28 cellular contexts compared by ENCODE assay signal in the genomic region with DNA sequence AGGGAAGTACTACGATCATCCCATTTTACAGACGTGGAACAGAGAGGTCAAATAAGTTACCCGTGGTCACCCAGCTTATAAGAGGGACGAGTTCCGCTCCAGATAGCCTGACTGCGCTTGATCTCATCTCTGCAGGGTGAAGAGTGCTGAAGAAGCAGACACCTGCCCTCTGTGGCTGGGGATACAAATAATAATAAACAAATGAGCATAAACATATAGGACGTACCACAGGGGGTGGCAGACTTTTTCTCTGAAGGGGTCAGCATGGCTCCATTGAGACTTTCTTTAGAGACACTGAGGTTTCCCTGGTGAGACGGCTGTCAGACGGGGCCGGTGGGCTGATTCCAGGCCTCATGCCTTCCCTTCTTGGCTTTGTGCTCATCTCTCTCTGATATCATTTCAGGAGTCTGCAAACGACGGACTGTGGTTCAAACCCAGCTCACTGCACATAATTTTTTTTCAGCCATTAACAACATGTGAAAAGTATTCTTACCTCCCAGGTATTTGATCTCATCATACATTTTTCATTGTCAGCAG. TPM values are rescaled to one million over a fixed set of nuclear protein-coding genes. Genes with fewer than 3 reads are reported as not detected.
"Had no signal": no experiment of that assay in that cellular context is flagged by ENCODE, and none has a peak within 500 bp of the region (broad histone marks: within the 10 kb centered on the region; RNA-seq: fewer than 3 reads in every experiment).

No MANE protein-coding gene starts in this region.

- DNase-seq: activated CD4-positive, alpha-beta T cell treated with anti-CD3 and anti-CD28 coated beads for 36 hours; activated CD4-positive, alpha-beta T cell treated with anti-CD3 and anti-CD28 coated beads, Interleukin-2, amount 10 ng/mL, durations not matched to agents 24 days and 14 days; activated CD4-positive, CD25-positive, alpha-beta regulatory T cell; activated CD4-positive, CD25-positive, alpha-beta regulatory T cell treated with anti-CD3 and anti-CD28 coated beads, Interleukin-2, amount 50 U/mL, for 72 hours; activated CD8-positive, alpha-beta T cell treated with anti-CD3 and anti-CD28 coated beads for 36 hours; activated effector memory CD4-positive, alpha-beta T cell treated with anti-CD3 and anti-CD28 coated beads, Interleukin-2, amount 50 U/mL, for 16 hours; activated naive CD4-positive, alpha-beta T cell treated with anti-CD3 and anti-CD28 coated beads for 36 hours; activated T-cell treated with anti-CD3 and anti-CD28 coated beads, Interleukin-2, amount 50 U/mL, for 1 hour; amniotic stem cell; anterior cingulate cortex; brain microvascular endothelial cell; dorsolateral prefrontal cortex; effector memory CD4-positive, alpha-beta T cell; endodermal cell; foreskin fibroblast; heart left ventricle; SW 1271; T-cell had no signal

- H3K36me3 ChIP-seq: brain microvascular endothelial cell, heart left ventricle had no signal

- ATAC-seq: activated CD4-positive, alpha-beta T cell treated with anti-CD3 and anti-CD28 coated beads for 36 hours; activated CD8-positive, alpha-beta T cell treated with anti-CD3 and anti-CD28 coated beads for 36 hours; esophagus mucosa; heart left ventricle; T-cell had no signal

- H3K4me3 ChIP-seq: coronary artery, dorsolateral prefrontal cortex, heart left ventricle had no signal

- H3K9me3 Mint-ChIP-seq: activated CD8-positive, alpha-beta T cell treated with anti-CD3 and anti-CD28 coated beads for 36 hours; activated naive CD4-positive, alpha-beta T cell treated with anti-CD3 and anti-CD28 coated beads for 36 hours; activated T-helper 1 cell treated with anti-CD3 and anti-CD28 coated beads, Interleukin-12 subunit alpha, Interleukin-12 subunit beta, Interleukin-2, Interleukin-4 antibody, amounts not matched to agents 30 ng/mL and 10 ng/mL and 1 ng/mL, durations not matched to agents 14 hours and 24 hours and 36 hours; activated T-helper 2 cell treated with anti-CD3 and anti-CD28 coated beads, Interferon-gamma antibody, Interleukin-2, Interleukin-4, amounts not matched to agents 10 μg/mL and 5 μg/mL and 100 μg/mL, durations not matched to agents 14 hours and 24 hours and 36 hours; central memory CD8-positive, alpha-beta T cell; dendritic cell treated with granulocyte-macrophage colony-stimulating factor and Interleukin-4, amounts not matched to agents 40 ng/mL and 50 ng/mL, for 4 days; T-cell; T-helper 1 cell treated with Interleukin-12 subunit alpha and Interleukin-12 subunit beta and Interleukin-4 antibody, amounts not matched to agents 30 μg/mL and 1 μg/mL, for 36 hours had no signal

- H3K27me3 Mint-ChIP-seq: activated CD4-positive, alpha-beta T cell treated with anti-CD3 and anti-CD28 coated beads for 36 hours; activated CD4-positive, alpha-beta T cell treated with anti-CD3 and anti-CD28 coated beads, Interleukin-2, amount 10 ng/mL, durations not matched to agents 24 days and 14 days; activated CD8-positive, alpha-beta T cell treated with anti-CD3 and anti-CD28 coated beads for 36 hours; activated naive CD8-positive, alpha-beta T cell; central memory CD8-positive, alpha-beta T cell; T-cell had no signal

- H3K36me3 Mint-ChIP-seq: activated naive CD8-positive, alpha-beta T cell; T-cell had no signal

- H3K4me3 Mint-ChIP-seq: activated CD4-positive, alpha-beta T cell treated with anti-CD3 and anti-CD28 coated beads for 36 hours; activated CD4-positive, alpha-beta T cell treated with anti-CD3 and anti-CD28 coated beads, Interleukin-2, amount 10 ng/mL, durations not matched to agents 24 days and 14 days; activated CD8-positive, alpha-beta T cell treated with anti-CD3 and anti-CD28 coated beads for 36 hours; activated naive CD4-positive, alpha-beta T cell treated with anti-CD3 and anti-CD28 coated beads for 36 hours; activated naive CD8-positive, alpha-beta T cell; activated T-helper 1 cell treated with anti-CD3 and anti-CD28 coated beads, Interleukin-12 subunit alpha, Interleukin-12 subunit beta, Interleukin-2, Interleukin-4 antibody, amounts not matched to agents 30 ng/mL and 10 ng/mL and 1 ng/mL, durations not matched to agents 14 hours and 24 hours and 36 hours; central memory CD8-positive, alpha-beta T cell; dendritic cell treated with granulocyte-macrophage colony-stimulating factor and Interleukin-4, amounts not matched to agents 40 ng/mL and 50 ng/mL, for 4 days; endodermal cell; T-cell; T-helper 1 cell treated with Interleukin-12 subunit alpha and Interleukin-12 subunit beta and Interleukin-4 antibody, amounts not matched to agents 30 μg/mL and 1 μg/mL, for 36 hours had no signal

- H3K27me3 ChIP-seq: brain microvascular endothelial cell had no signal

- FAIRE-seq: bronchial epithelial cell, frontal cortex had no signal

- H3K27ac Mint-ChIP-seq: activated CD4-positive, alpha-beta T cell treated with anti-CD3 and anti-CD28 coated beads for 36 hours; activated CD4-positive, alpha-beta T cell treated with anti-CD3 and anti-CD28 coated beads, Interleukin-2, amount 10 ng/mL, durations not matched to agents 24 days and 14 days; activated CD8-positive, alpha-beta T cell treated with anti-CD3 and anti-CD28 coated beads for 36 hours; activated naive CD4-positive, alpha-beta T cell treated with anti-CD3 and anti-CD28 coated beads for 36 hours; activated naive CD8-positive, alpha-beta T cell; activated T-helper 1 cell treated with anti-CD3 and anti-CD28 coated beads, Interleukin-12 subunit alpha, Interleukin-12 subunit beta, Interleukin-2, Interleukin-4 antibody, amounts not matched to agents 30 ng/mL and 10 ng/mL and 1 ng/mL, durations not matched to agents 14 hours and 24 hours and 36 hours; activated T-helper 2 cell treated with anti-CD3 and anti-CD28 coated beads, Interferon-gamma antibody, Interleukin-2, Interleukin-4, amounts not matched to agents 10 μg/mL and 5 μg/mL and 100 μg/mL, durations not matched to agents 14 hours and 24 hours and 36 hours; dendritic cell treated with granulocyte-macrophage colony-stimulating factor and Interleukin-4, amounts not matched to agents 40 ng/mL and 50 ng/mL, for 4 days; endodermal cell; T-cell; T-helper 1 cell treated with Interleukin-12 subunit alpha and Interleukin-12 subunit beta and Interleukin-4 antibody, amounts not matched to agents 30 μg/mL and 1 μg/mL, for 36 hours had no signal

- H3K9me3 ChIP-seq: heart left ventricle had no signal

- H3K4me1 Mint-ChIP-seq: endodermal cell had no signal

- H3K27ac ChIP-seq: brain microvascular endothelial cell, coronary artery, dorsolateral prefrontal cortex, heart left ventricle had no signal

RNA-seq across cellular contexts. Expression of a gene that starts 47.1 kb away (rescaled TPM):
- total RNA-seq: bronchial epithelial cell, endodermal cell, frontal cortex had no signal
